2 cellular contexts compared by ENCODE assay signal in the genomic region with DNA sequence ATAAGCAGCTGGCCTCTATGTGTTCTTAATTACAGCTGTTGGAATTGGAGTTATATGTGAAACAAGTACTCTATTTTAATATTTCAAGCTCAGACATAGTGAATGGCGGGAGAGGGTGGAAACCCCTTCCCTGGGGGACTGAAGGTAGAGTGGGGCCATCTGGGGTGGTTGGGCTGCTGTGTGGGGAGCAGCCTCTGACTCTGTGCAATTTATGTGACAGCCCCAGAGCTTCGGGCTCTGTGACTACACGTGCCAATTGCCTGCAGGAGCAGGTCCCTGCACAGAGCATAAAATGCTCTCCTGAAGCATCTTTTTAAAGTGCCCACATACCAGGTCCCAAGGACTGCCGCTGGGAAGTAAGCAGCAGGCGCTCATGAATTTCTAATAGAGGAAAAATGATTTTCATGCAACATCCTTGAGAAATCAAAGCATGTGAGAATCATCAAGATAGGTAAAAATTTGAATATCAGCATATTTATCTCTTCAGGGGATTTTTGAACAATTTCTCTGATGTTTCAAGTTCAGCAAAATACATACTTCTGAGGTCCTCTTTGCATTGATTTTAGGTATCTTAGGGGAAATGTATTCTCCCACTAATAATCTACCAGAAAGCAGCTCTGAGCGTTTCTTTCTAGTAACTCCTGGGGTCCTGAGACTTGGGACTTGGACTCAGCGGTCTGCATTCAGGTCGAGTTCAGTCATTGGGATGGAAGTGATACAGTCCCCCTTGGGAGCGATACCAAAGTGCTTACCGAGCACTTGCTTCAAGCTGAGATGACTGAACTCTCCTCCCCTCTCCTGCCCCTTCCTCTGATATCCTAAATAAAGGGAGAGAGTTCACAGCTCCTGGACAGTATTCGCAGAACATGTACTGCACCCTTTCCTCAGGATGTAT.
TF ChIP-seq lines count a peak whose summit lies in the region.

No MANE protein-coding gene starts in this region.

TF ChIP-seq in H1, 55 proteins besides CTCF, POLR2A, EP300 and RAD21:
- TF ChIP-seq, protein P1, sequence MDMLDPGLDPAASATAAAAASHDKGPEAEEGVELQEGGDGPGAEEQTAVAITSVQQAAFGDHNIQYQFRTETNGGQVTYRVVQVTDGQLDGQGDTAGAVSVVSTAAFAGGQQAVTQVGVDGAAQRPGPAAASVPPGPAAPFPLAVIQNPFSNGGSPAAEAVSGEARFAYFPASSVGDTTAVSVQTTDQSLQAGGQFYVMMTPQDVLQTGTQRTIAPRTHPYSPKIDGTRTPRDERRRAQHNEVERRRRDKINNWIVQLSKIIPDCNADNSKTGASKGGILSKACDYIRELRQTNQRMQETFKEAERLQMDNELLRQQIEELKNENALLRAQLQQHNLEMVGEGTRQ (IDR thresholded peaks at IDR 0.05; ENCODE audit: low read length): no peak
- TF ChIP-seq CBX8 (IDR thresholded peaks at IDR 0.05; ENCODE audit: borderline replicate concordance, low read depth, low read length) (no peak), ZNF274 (IDR thresholded peaks at IDR 0.05; ENCODE audit: borderline replicate concordance, extremely low read depth, low read length) (no peak), KDM1A (IDR thresholded peaks at IDR 0.05; ENCODE audit: borderline replicate concordance, low read length) (no peak), MAFK (IDR thresholded peaks at IDR 0.05; ENCODE audit: low read depth, low read length) (no peak), CTBP2 (IDR thresholded peaks at IDR 0.05; ENCODE audit: borderline replicate concordance, insufficient read depth, insufficient read length, low read length) (no peak), RFX5 (IDR thresholded peaks at IDR 0.05; ENCODE audit: borderline replicate concordance, low read depth, low read length) (no peak), FOSL1 (IDR thresholded peaks at IDR 0.05; ENCODE audit: insufficient read depth, low read depth, low read length) (no peak), CHD1 (IDR thresholded peaks at IDR 0.05; ENCODE audit: low read depth, low read length) (no peak), SP4 (IDR thresholded peaks at IDR 0.05; ENCODE audit: low read length) (no peak), CEBPB (IDR thresholded peaks at IDR 0.05; ENCODE audit: low read depth, low read length) (no peak), TAF1 (IDR thresholded peaks at IDR 0.05; ENCODE audit: low read depth, low read length) (no peak), EGR1 (IDR thresholded peaks at IDR 0.05; ENCODE audit: borderline replicate concordance, low read depth, low read length) (no peak), KDM4A (IDR thresholded peaks at IDR 0.05; ENCODE audit: low read depth, low read length, severe bottlenecking) (no peak)
- TF ChIP-seq, protein P2, sequence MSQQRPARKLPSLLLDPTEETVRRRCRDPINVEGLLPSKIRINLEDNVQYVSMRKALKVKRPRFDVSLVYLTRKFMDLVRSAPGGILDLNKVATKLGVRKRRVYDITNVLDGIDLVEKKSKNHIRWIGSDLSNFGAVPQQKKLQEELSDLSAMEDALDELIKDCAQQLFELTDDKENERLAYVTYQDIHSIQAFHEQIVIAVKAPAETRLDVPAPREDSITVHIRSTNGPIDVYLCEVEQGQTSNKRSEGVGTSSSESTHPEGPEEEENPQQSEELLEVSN (IDR thresholded peaks at IDR 0.05): no peak
- TF ChIP-seq, protein P3, sequence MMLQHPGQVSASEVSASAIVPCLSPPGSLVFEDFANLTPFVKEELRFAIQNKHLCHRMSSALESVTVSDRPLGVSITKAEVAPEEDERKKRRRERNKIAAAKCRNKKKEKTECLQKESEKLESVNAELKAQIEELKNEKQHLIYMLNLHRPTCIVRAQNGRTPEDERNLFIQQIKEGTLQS (IDR thresholded peaks at IDR 0.05; ENCODE audit: insufficient read depth, low read depth, low read length): no peak
- TF ChIP-seq, protein P4, sequence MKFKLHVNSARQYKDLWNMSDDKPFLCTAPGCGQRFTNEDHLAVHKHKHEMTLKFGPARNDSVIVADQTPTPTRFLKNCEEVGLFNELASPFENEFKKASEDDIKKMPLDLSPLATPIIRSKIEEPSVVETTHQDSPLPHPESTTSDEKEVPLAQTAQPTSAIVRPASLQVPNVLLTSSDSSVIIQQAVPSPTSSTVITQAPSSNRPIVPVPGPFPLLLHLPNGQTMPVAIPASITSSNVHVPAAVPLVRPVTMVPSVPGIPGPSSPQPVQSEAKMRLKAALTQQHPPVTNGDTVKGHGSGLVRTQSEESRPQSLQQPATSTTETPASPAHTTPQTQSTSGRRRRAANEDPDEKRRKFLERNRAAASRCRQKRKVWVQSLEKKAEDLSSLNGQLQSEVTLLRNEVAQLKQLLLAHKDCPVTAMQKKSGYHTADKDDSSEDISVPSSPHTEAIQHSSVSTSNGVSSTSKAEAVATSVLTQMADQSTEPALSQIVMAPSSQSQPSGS (IDR thresholded peaks at IDR 0.05; ENCODE audit: low read length): no peak

TF ChIP-seq in neural cell, 6 proteins besides CTCF, POLR2A, EP300 and RAD21:
- TF ChIP-seq POLR2AphosphoS5 (IDR thresholded peaks at IDR 0.05): no peak
- no peak for TF ChIP-seq MXI1 (conservative IDR thresholded peaks at IDR 0.05; ENCODE audit: poor library complexity, severe bottlenecking)
- no peak for TF ChIP-seq EZH2 (IDR thresholded peaks at IDR 0.05; ENCODE audit: borderline replicate concordance, insufficient read depth, low read length, poor library complexity, severe bottlenecking)
- TF ChIP-seq, protein P5, sequence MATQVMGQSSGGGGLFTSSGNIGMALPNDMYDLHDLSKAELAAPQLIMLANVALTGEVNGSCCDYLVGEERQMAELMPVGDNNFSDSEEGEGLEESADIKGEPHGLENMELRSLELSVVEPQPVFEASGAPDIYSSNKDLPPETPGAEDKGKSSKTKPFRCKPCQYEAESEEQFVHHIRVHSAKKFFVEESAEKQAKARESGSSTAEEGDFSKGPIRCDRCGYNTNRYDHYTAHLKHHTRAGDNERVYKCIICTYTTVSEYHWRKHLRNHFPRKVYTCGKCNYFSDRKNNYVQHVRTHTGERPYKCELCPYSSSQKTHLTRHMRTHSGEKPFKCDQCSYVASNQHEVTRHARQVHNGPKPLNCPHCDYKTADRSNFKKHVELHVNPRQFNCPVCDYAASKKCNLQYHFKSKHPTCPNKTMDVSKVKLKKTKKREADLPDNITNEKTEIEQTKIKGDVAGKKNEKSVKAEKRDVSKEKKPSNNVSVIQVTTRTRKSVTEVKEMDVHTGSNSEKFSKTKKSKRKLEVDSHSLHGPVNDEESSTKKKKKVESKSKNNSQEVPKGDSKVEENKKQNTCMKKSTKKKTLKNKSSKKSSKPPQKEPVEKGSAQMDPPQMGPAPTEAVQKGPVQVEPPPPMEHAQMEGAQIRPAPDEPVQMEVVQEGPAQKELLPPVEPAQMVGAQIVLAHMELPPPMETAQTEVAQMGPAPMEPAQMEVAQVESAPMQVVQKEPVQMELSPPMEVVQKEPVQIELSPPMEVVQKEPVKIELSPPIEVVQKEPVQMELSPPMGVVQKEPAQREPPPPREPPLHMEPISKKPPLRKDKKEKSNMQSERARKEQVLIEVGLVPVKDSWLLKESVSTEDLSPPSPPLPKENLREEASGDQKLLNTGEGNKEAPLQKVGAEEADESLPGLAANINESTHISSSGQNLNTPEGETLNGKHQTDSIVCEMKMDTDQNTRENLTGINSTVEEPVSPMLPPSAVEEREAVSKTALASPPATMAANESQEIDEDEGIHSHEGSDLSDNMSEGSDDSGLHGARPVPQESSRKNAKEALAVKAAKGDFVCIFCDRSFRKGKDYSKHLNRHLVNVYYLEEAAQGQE (IDR thresholded peaks at IDR 0.05; ENCODE audit: borderline replicate concordance): no peak
- TF ChIP-seq TAF1 (IDR thresholded peaks at IDR 0.05; ENCODE audit: low read depth): no peak
- no peak for TF ChIP-seq SMC3 (conservative IDR thresholded peaks at IDR 0.05; ENCODE audit: poor library complexity)
